21 cellular contexts compared by ENCODE assay signal in the genomic region with DNA sequence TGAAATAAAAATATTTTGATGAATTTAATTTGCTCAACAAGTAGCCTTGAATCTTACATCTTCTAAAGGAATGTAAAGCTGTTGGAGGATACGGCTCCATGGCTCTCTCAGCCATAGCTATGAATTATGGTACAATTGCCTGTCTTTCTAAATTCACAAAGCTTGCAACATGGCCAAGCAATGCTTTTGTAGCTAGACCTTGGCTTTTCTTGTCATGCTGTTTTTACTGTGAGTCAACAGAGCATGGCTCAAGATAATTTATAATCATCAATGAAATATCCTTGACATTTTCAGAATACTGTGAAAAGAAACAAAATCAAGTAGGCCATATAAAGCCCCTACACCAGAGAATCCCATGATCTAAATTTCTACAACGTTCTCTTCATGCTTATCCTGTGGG.
"Had no signal": no experiment of that assay in that cellular context is flagged by ENCODE, and none has a peak within 500 bp of the region (broad histone marks: within the 10 kb centered on the region; RNA-seq: fewer than 3 reads in every experiment).

No MANE protein-coding gene starts in this region.

- ATAC-seq: activated T-cell treated with anti-CD3 and anti-CD28 coated beads, Interleukin-2, amount 50 U/mL, for 4 hours; gastrocnemius medialis; mucosa of descending colon; sciatic nerve; stimulated activated memory B cell treated with anti-CD40 and anti-IgM and Interleukin-4, amounts not matched to agents 10 μg/mL and 1 μg/mL and 100 μg/mL, for 72 hours had no signal

- DNase-seq: activated CD4-positive, alpha-beta T cell treated with anti-CD3 and anti-CD28 coated beads for 4 hours; activated CD4-positive, alpha-beta T cell treated with anti-CD3 and anti-CD28 coated beads, Interleukin-2, amount 50 U/mL, for 48 hours; activated CD4-positive, CD25-positive, alpha-beta regulatory T cell; activated CD8-positive, alpha-beta memory T cell treated with anti-CD3 and anti-CD28 coated beads, Interleukin-2, amount 50 U/mL, for 48 hours; activated naive CD4-positive, alpha-beta T cell; activated T-cell treated with anti-CD3 and anti-CD28 coated beads, Interleukin-2, amount 50 U/mL, for 4 hours; amniotic stem cell; cerebellar nuclear complex; cortex of kidney; gastrocnemius medialis; hippocampal formation; mucosa of descending colon; occipital lobe; small intestine; stimulated activated CD4-positive, alpha-beta T cell treated with anti-CD3 and anti-CD28 coated beads, Interleukin-2, amount 100 ng/mL, for 24 hours; stomach had no signal

- H3K27me3 ChIP-seq: gastrocnemius medialis, stomach, suprapubic skin, tibial nerve had no signal

- H3K9me3 ChIP-seq: gastrocnemius medialis, mucosa of descending colon, stomach, suprapubic skin, tibial nerve had no signal

- H3K36me3 ChIP-seq: gastrocnemius medialis, stomach, suprapubic skin, tibial nerve had no signal

- H3K4me1 ChIP-seq: stomach, suprapubic skin, tibial nerve had no signal

- H3K27ac ChIP-seq: epithelial cell of prostate, stomach, suprapubic skin, tibial nerve had no signal

- H3K4me3 ChIP-seq: gastrocnemius medialis, mucosa of descending colon, stomach, suprapubic skin, tibial nerve had no signal
